ENCODE assay signal across 26 cellular contexts in the genomic region with DNA sequence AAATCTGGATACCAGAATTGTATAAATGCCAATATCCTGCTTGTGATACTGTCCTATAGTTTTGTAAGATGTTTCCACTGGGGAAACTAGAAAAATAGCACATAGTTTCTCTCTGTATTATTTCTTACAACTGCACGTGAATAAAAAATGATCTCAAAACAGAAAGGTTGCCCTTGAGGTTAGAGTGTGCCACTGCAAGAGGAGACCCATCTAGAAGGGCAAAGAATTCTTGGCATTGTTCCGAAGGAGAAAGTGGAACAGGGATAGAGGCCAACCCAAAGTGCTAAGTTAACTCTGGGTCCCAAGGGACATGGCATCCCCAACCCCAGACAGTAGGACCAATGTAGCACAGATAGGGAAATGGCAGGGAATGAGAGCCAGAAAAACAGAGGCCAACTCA.
"Had no signal": no experiment of that assay in that cellular context is flagged by ENCODE, and none has a peak within 500 bp of the region (broad histone marks: within the 10 kb centered on the region; RNA-seq: fewer than 3 reads in every experiment).

No MANE protein-coding gene starts in this region.

- H3K4me1 ChIP-seq: left lung, sigmoid colon, thyroid gland, upper lobe of right lung had no signal

- H3K4me3 ChIP-seq: left lung, sigmoid colon, smooth muscle cell, thyroid gland, upper lobe of right lung had no signal

- H3K9me3 Mint-ChIP-seq: activated CD4-positive, alpha-beta memory T cell treated with anti-CD3 and anti-CD28 coated beads, Interleukin-2, amount 10 ng/mL, durations not matched to agents 7 days and 5 days; activated CD4-positive, alpha-beta T cell treated with anti-CD3 and anti-CD28 coated beads, Interleukin-2, amount 10 ng/mL, durations not matched to agents 24 days and 14 days; dendritic cell treated with granulocyte-macrophage colony-stimulating factor and Interleukin-4, amounts not matched to agents 40 ng/mL and 50 ng/mL, for 4 days; nephron; stimulated activated naive CD8-positive, alpha-beta T cell treated with anti-CD3 and anti-CD28 coated beads, Interleukin-15, amount 100 ng/mL, for 72 hours; T-helper 1 cell treated with Interleukin-12 subunit alpha and Interleukin-12 subunit beta and Interleukin-4 antibody, amounts not matched to agents 30 μg/mL and 1 μg/mL, for 36 hours had no signal

- H3K9me3 ChIP-seq: left lung, neutrophil, sigmoid colon, thyroid gland, upper lobe of right lung had no signal

- H3K36me3 ChIP-seq: left lung, neutrophil, sigmoid colon, thyroid gland, upper lobe of right lung, WERI-Rb-1 had no signal

- ATAC-seq: left lung; stimulated activated memory B cell treated with anti-CD40 and anti-IgM and Interleukin-4, amounts not matched to agents 10 μg/mL and 1 μg/mL and 100 μg/mL, for 72 hours; stimulated activated naive CD8-positive, alpha-beta T cell treated with anti-CD3 and anti-CD28 coated beads, Interleukin-15, amount 100 ng/mL, for 72 hours; upper lobe of right lung had no signal

- H3K27ac Mint-ChIP-seq: activated CD4-positive, alpha-beta memory T cell treated with anti-CD3 and anti-CD28 coated beads, Interleukin-2, amount 10 ng/mL, durations not matched to agents 7 days and 5 days; activated CD4-positive, alpha-beta T cell treated with anti-CD3 and anti-CD28 coated beads, Interleukin-2, amount 10 ng/mL, durations not matched to agents 24 days and 14 days; activated T-cell treated with anti-CD3 and anti-CD28 coated beads, Interleukin-2, amount 50 U/mL, for 24 hours; dendritic cell treated with granulocyte-macrophage colony-stimulating factor and Interleukin-4, amounts not matched to agents 40 ng/mL and 50 ng/mL, for 4 days; nephron; stimulated activated memory B cell treated with anti-CD40 and anti-IgM and Interleukin-4, amounts not matched to agents 10 μg/mL and 1 μg/mL and 100 μg/mL, for 72 hours; stimulated activated naive CD8-positive, alpha-beta T cell treated with anti-CD3 and anti-CD28 coated beads, Interleukin-15, amount 100 ng/mL, for 72 hours; T-helper 1 cell treated with Interleukin-12 subunit alpha and Interleukin-12 subunit beta and Interleukin-4 antibody, amounts not matched to agents 30 μg/mL and 1 μg/mL, for 36 hours had no signal

- H3K4me3 Mint-ChIP-seq: activated CD4-positive, alpha-beta memory T cell treated with anti-CD3 and anti-CD28 coated beads, Interleukin-2, amount 10 ng/mL, durations not matched to agents 7 days and 5 days; activated CD4-positive, alpha-beta T cell treated with anti-CD3 and anti-CD28 coated beads, Interleukin-2, amount 10 ng/mL, durations not matched to agents 24 days and 14 days; activated T-cell treated with anti-CD3 and anti-CD28 coated beads, Interleukin-2, amount 50 U/mL, for 24 hours; dendritic cell treated with granulocyte-macrophage colony-stimulating factor and Interleukin-4, amounts not matched to agents 40 ng/mL and 50 ng/mL, for 4 days; nephron; stimulated activated memory B cell treated with anti-CD40 and anti-IgM and Interleukin-4, amounts not matched to agents 10 μg/mL and 1 μg/mL and 100 μg/mL, for 72 hours; stimulated activated naive CD8-positive, alpha-beta T cell treated with anti-CD3 and anti-CD28 coated beads, Interleukin-15, amount 100 ng/mL, for 72 hours; T-helper 1 cell treated with Interleukin-12 subunit alpha and Interleukin-12 subunit beta and Interleukin-4 antibody, amounts not matched to agents 30 μg/mL and 1 μg/mL, for 36 hours had no signal

- H3K27me3 Mint-ChIP-seq: activated CD4-positive, alpha-beta memory T cell treated with anti-CD3 and anti-CD28 coated beads, Interleukin-2, amount 10 ng/mL, durations not matched to agents 7 days and 5 days; activated CD4-positive, alpha-beta T cell treated with anti-CD3 and anti-CD28 coated beads, Interleukin-2, amount 10 ng/mL, durations not matched to agents 24 days and 14 days; activated T-cell treated with anti-CD3 and anti-CD28 coated beads, Interleukin-2, amount 50 U/mL, for 24 hours; stimulated activated naive CD8-positive, alpha-beta T cell treated with anti-CD3 and anti-CD28 coated beads, Interleukin-15, amount 100 ng/mL, for 72 hours had no signal

- H3K4me1 Mint-ChIP-seq: activated CD4-positive, alpha-beta memory T cell treated with anti-CD3 and anti-CD28 coated beads, Interleukin-2, amount 10 ng/mL, durations not matched to agents 7 days and 5 days; activated CD4-positive, alpha-beta T cell treated with anti-CD3 and anti-CD28 coated beads, Interleukin-2, amount 10 ng/mL, durations not matched to agents 24 days and 14 days; stimulated activated memory B cell treated with anti-CD40 and anti-IgM and Interleukin-4, amounts not matched to agents 10 μg/mL and 1 μg/mL and 100 μg/mL, for 72 hours; stimulated activated naive CD8-positive, alpha-beta T cell treated with anti-CD3 and anti-CD28 coated beads, Interleukin-15, amount 100 ng/mL, for 72 hours had no signal

- H3K36me3 Mint-ChIP-seq: stimulated activated memory B cell treated with anti-CD40 and anti-IgM and Interleukin-4, amounts not matched to agents 10 μg/mL and 1 μg/mL and 100 μg/mL, for 72 hours had no signal

- H3K27ac ChIP-seq: left lung, neutrophil, sigmoid colon, thyroid gland, upper lobe of right lung, WERI-Rb-1 had no signal

- H3K27me3 ChIP-seq: left lung, neutrophil, sigmoid colon, thyroid gland had no signal

- DNase-seq: activated CD4-positive, alpha-beta memory T cell treated with anti-CD3 and anti-CD28 coated beads, Interleukin-2, amount 10 ng/mL, durations not matched to agents 7 days and 5 days; activated CD4-positive, alpha-beta T cell treated with anti-CD3 and anti-CD28 coated beads, Interleukin-2, amount 10 ng/mL, durations not matched to agents 24 days and 14 days; activated CD4-positive, CD25-positive, alpha-beta regulatory T cell treated with anti-CD3 and anti-CD28 coated beads, Interleukin-2, amount 50 U/mL, for 72 hours; activated CD8-positive, alpha-beta memory T cell treated with anti-CD3 and anti-CD28 coated beads, Interleukin-2, amount 50 U/mL, for 48 hours; activated gamma-delta T cell; activated naive CD4-positive, alpha-beta T cell treated with anti-CD3 and anti-CD28 coated beads, Interleukin-2, amount 50 U/mL, for 16 hours; activated T-cell treated with anti-CD3 and anti-CD28 coated beads, Interleukin-2, amount 50 U/mL, for 24 hours; amniotic stem cell; caudate nucleus; effector CD4-positive, alpha-beta T cell; left lung; sigmoid colon; stimulated activated CD4-positive, alpha-beta T cell treated with anti-CD3 and anti-CD28 coated beads, Interleukin-1b, Interleukin-23, amount 100 ng/mL, for 48 hours; stimulated activated CD4-positive, alpha-beta T cell treated with anti-CD3 and anti-CD28 coated beads, Interleukin-4, amount 100 ng/mL, for 4 hours; stimulated activated CD8-positive, alpha-beta memory T cell treated with anti-CD3 and anti-CD28 coated beads, Interleukin-4, amount 100 ng/mL, for 48 hours; stimulated activated naive CD8-positive, alpha-beta T cell treated with anti-CD3 and anti-CD28 coated beads, Interleukin-15, amount 100 ng/mL, for 72 hours; T-helper 9 cell; thyroid gland; upper lobe of right lung; WERI-Rb-1 had no signal

- H3K4me2 ChIP-seq: smooth muscle cell had no signal
